Comparison of ENCODE assay signal across 1 cellular context in genomic region chr19:1027953-1028902, GRCh38.
TF ChIP-seq lines count a peak whose summit lies in the region.

No MANE protein-coding gene starts in this region.

TF ChIP-seq in HepG2, 621 proteins besides CTCF, POLR2A, EP300 and RAD21 (continued from another document and continues in another):
- TF ChIP-seq, protein P1, sequence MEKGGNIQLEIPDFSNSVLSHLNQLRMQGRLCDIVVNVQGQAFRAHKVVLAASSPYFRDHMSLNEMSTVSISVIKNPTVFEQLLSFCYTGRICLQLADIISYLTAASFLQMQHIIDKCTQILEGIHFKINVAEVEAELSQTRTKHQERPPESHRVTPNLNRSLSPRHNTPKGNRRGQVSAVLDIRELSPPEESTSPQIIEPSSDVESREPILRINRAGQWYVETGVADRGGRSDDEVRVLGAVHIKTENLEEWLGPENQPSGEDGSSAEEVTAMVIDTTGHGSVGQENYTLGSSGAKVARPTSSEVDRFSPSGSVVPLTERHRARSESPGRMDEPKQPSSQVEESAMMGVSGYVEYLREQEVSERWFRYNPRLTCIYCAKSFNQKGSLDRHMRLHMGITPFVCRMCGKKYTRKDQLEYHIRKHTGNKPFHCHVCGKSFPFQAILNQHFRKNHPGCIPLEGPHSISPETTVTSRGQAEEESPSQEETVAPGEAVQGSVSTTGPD (CRISPR knock-in tag; IDR thresholded peaks at IDR 0.05) = peak; percentile 77; the same call in 1 of the 2 replicates
- TF ChIP-seq ZNF547 (CRISPR knock-in tag; IDR thresholded peaks at IDR 0.05) (no peak), ZNF607 (CRISPR knock-in tag; IDR thresholded peaks at IDR 0.05; ENCODE audit: borderline replicate concordance) (no peak), ZNF232 (CRISPR knock-in tag; IDR thresholded peaks at IDR 0.05; ENCODE audit: borderline replicate concordance) (no peak), ZNF382 (CRISPR knock-in tag; IDR thresholded peaks at IDR 0.05; ENCODE audit: borderline replicate concordance) (no peak), ZSCAN21 (CRISPR knock-in tag; IDR thresholded peaks at IDR 0.05; ENCODE audit: borderline replicate concordance) (no peak), ZNF101 (CRISPR knock-in tag; IDR thresholded peaks at IDR 0.05; ENCODE audit: borderline replicate concordance, low read depth) (no peak), ISL2 (CRISPR knock-in tag; IDR thresholded peaks at IDR 0.05) (no peak), SP4 (CRISPR knock-in tag; IDR thresholded peaks at IDR 0.05) (peak; percentile 34; the same call in 1 of the 2 replicates), PHF21A (CRISPR knock-in tag; IDR thresholded peaks at IDR 0.05) (peak; percentile 39; the same call in 1 of the 2 replicates), U2AF2 (IDR thresholded peaks at IDR 0.05; ENCODE audit: low read depth, low read length) (no peak), TERF1 (CRISPR knock-in tag; IDR thresholded peaks at IDR 0.05) (no peak), BRD4 (CRISPR knock-in tag; IDR thresholded peaks at IDR 0.05) (no peak), ZNF678 (CRISPR knock-in tag; IDR thresholded peaks at IDR 0.05) (no peak), BHLHE40 (IDR thresholded peaks at IDR 0.05; ENCODE audit: low read length) (no peak), MYNN (CRISPR knock-in tag; IDR thresholded peaks at IDR 0.05; ENCODE audit: low read depth) (no peak), PLSCR1 (CRISPR knock-in tag; IDR thresholded peaks at IDR 0.05; ENCODE audit: borderline replicate concordance) (no peak), ZNF660 (CRISPR knock-in tag; IDR thresholded peaks at IDR 0.05; ENCODE audit: borderline replicate concordance, low read depth) (no peak), RXRA (CRISPR knock-in tag; IDR thresholded peaks at IDR 0.05) (no peak; the same call in none of the 2 replicates), PRDM10 (CRISPR knock-in tag; IDR thresholded peaks at IDR 0.05; ENCODE audit: low read depth) (no peak), ZNF34 (CRISPR knock-in tag; IDR thresholded peaks at IDR 0.05; ENCODE audit: borderline replicate concordance) (no peak), SMAD3 (CRISPR knock-in tag; IDR thresholded peaks at IDR 0.05) (no peak), PHB2 (IDR thresholded peaks at IDR 0.05; ENCODE audit: partially characterized antibody) (no peak), RFXANK (CRISPR knock-in tag; IDR thresholded peaks at IDR 0.05) (no peak), KAT7 (CRISPR knock-in tag; IDR thresholded peaks at IDR 0.05; ENCODE audit: borderline replicate concordance) (no peak), GPN1 (CRISPR knock-in tag; IDR thresholded peaks at IDR 0.05; ENCODE audit: borderline replicate concordance) (no peak), ZNF292 (CRISPR knock-in tag; IDR thresholded peaks at IDR 0.05; ENCODE audit: borderline replicate concordance, low read depth) (peak; percentile 75; the same call in 1 of the 2 replicates), XRCC5 (optimal IDR thresholded peaks at IDR 0.05; ENCODE audit: low read length) (no peak), SETDB1 (CRISPR knock-in tag; IDR thresholded peaks at IDR 0.05; ENCODE audit: borderline replicate concordance) (no peak), HNF1B (CRISPR knock-in tag; IDR thresholded peaks at IDR 0.05) (no peak; the same call in 1 of the 2 replicates), FOSL1 (CRISPR knock-in tag; IDR thresholded peaks at IDR 0.05; ENCODE audit: borderline replicate concordance) (no peak), ZNF207 (IDR thresholded peaks at IDR 0.05; ENCODE audit: borderline replicate concordance) (no peak), HNRNPH1 (optimal IDR thresholded peaks at IDR 0.05; ENCODE audit: low read depth, low read length) (no peak), KDM6A (CRISPR knock-in tag; IDR thresholded peaks at IDR 0.05; ENCODE audit: low read depth) (no peak), DPF2 (CRISPR knock-in tag; IDR thresholded peaks at IDR 0.05; ENCODE audit: borderline replicate concordance, low read depth) (no peak), NR3C1 (CRISPR knock-in tag; IDR thresholded peaks at IDR 0.05) (no peak), NCOR1 (IDR thresholded peaks at IDR 0.05; ENCODE audit: borderline replicate concordance, low read length) (no peak), ERF (CRISPR knock-in tag; IDR thresholded peaks at IDR 0.05) (no peak)
- TF ChIP-seq, protein P2, sequence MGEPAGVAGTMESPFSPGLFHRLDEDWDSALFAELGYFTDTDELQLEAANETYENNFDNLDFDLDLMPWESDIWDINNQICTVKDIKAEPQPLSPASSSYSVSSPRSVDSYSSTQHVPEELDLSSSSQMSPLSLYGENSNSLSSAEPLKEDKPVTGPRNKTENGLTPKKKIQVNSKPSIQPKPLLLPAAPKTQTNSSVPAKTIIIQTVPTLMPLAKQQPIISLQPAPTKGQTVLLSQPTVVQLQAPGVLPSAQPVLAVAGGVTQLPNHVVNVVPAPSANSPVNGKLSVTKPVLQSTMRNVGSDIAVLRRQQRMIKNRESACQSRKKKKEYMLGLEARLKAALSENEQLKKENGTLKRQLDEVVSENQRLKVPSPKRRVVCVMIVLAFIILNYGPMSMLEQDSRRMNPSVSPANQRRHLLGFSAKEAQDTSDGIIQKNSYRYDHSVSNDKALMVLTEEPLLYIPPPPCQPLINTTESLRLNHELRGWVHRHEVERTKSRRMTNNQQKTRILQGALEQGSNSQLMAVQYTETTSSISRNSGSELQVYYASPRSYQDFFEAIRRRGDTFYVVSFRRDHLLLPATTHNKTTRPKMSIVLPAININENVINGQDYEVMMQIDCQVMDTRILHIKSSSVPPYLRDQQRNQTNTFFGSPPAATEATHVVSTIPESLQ (CRISPR knock-in tag; conservative IDR thresholded peaks at IDR 0.05) = no peak
- TF ChIP-seq, protein P3, sequence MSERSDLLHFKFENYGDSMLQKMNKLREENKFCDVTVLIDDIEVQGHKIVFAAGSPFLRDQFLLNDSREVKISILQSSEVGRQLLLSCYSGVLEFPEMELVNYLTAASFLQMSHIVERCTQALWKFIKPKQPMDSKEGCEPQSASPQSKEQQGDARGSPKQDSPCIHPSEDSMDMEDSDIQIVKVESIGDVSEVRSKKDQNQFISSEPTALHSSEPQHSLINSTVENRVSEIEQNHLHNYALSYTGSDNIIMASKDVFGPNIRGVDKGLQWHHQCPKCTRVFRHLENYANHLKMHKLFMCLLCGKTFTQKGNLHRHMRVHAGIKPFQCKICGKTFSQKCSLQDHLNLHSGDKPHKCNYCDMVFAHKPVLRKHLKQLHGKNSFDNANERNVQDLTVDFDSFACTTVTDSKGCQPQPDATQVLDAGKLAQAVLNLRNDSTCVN (CRISPR knock-in tag; IDR thresholded peaks at IDR 0.05; ENCODE audit: borderline replicate concordance) = no peak
- TF ChIP-seq, protein P4, sequence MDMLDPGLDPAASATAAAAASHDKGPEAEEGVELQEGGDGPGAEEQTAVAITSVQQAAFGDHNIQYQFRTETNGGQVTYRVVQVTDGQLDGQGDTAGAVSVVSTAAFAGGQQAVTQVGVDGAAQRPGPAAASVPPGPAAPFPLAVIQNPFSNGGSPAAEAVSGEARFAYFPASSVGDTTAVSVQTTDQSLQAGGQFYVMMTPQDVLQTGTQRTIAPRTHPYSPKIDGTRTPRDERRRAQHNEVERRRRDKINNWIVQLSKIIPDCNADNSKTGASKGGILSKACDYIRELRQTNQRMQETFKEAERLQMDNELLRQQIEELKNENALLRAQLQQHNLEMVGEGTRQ (IDR thresholded peaks at IDR 0.05; ENCODE audit: low read depth, low read length) = no peak
- TF ChIP-seq, protein P4 (CRISPR knock-in tag; IDR thresholded peaks at IDR 0.05; ENCODE audit: borderline replicate concordance) = no peak
- TF ChIP-seq, protein P5, sequence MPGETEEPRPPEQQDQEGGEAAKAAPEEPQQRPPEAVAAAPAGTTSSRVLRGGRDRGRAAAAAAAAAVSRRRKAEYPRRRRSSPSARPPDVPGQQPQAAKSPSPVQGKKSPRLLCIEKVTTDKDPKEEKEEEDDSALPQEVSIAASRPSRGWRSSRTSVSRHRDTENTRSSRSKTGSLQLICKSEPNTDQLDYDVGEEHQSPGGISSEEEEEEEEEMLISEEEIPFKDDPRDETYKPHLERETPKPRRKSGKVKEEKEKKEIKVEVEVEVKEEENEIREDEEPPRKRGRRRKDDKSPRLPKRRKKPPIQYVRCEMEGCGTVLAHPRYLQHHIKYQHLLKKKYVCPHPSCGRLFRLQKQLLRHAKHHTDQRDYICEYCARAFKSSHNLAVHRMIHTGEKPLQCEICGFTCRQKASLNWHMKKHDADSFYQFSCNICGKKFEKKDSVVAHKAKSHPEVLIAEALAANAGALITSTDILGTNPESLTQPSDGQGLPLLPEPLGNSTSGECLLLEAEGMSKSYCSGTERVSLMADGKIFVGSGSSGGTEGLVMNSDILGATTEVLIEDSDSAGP (CRISPR knock-in tag; IDR thresholded peaks at IDR 0.05; ENCODE audit: borderline replicate concordance) = no peak; the same call in 1 of the 2 replicates
- TF ChIP-seq, protein P6, sequence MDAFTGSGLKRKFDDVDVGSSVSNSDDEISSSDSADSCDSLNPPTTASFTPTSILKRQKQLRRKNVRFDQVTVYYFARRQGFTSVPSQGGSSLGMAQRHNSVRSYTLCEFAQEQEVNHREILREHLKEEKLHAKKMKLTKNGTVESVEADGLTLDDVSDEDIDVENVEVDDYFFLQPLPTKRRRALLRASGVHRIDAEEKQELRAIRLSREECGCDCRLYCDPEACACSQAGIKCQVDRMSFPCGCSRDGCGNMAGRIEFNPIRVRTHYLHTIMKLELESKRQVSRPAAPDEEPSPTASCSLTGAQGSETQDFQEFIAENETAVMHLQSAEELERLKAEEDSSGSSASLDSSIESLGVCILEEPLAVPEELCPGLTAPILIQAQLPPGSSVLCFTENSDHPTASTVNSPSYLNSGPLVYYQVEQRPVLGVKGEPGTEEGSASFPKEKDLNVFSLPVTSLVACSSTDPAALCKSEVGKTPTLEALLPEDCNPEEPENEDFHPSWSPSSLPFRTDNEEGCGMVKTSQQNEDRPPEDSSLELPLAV (CRISPR knock-in tag; conservative IDR thresholded peaks at IDR 0.05; ENCODE audit: low read depth) = no peak
- TF ChIP-seq, protein P7, sequence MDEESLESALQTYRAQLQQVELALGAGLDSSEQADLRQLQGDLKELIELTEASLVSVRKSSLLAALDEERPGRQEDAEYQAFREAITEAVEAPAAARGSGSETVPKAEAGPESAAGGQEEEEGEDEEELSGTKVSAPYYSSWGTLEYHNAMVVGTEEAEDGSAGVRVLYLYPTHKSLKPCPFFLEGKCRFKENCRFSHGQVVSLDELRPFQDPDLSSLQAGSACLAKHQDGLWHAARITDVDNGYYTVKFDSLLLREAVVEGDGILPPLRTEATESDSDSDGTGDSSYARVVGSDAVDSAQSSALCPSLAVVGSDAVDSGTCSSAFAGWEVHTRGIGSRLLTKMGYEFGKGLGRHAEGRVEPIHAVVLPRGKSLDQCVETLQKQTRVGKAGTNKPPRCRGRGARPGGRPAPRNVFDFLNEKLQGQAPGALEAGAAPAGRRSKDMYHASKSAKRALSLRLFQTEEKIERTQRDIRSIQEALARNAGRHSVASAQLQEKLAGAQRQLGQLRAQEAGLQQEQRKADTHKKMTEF (CRISPR knock-in tag; IDR thresholded peaks at IDR 0.05) = no peak
